ENCODE assay signal across 10 cellular contexts in genomic region chr18:79857082-79857661, GRCh38. TPM values are rescaled to one million over a fixed set of nuclear protein-coding genes. Genes with fewer than 3 reads are reported as not detected.
DNase-seq lines count a peak whose midpoint lies in the region; ATAC-seq and TF ChIP-seq lines count a peak whose summit lies in the region.
"Had no signal": no experiment of that assay in that cellular context is flagged by ENCODE, and none has a peak within 500 bp of the region (broad histone marks: within the 10 kb centered on the region; RNA-seq: fewer than 3 reads in every experiment).

No MANE protein-coding gene starts in this region.

- H3K27me3 ChIP-seq in heart left ventricle: peaks cover 0 to 41% (median 8%) of the 10 kb centered on the region in 9 donors
- H3K27me3 ChIP-seq in thyroid gland: no peaks in the 10 kb centered on the region

- H3K36me3 ChIP-seq in heart left ventricle: no peaks in the 10 kb centered on the region
- no peaks in the 10 kb centered on the region for H3K36me3 ChIP-seq in thyroid gland
- H3K36me3 ChIP-seq: prostate gland had no signal

- no peak overlapping the region for H3K4me3 Mint-ChIP-seq in activated T-helper 1 cell treated with anti-CD3 and anti-CD28 coated beads, Interleukin-12 subunit alpha, Interleukin-12 subunit beta, Interleukin-2, Interleukin-4 antibody, amounts not matched to agents 30 ng/mL and 10 ng/mL and 1 ng/mL, durations not matched to agents 14 hours and 24 hours and 36 hours
- H3K4me3 Mint-ChIP-seq in stimulated activated effector memory CD8-positive, alpha-beta T cell treated with anti-CD3 and anti-CD28 coated beads, Interleukin-12 subunit alpha, Interleukin-12 subunit beta, amount 100 ng/mL, for 72 hours: no peak overlapping the region

- WGBS in heart left ventricle, 4 donors: 43 to 58% (median 49%) methylated on average over 11 to 13 of the region's 13 CpGs
- WGBS in thyroid gland, 2 donors: 19 to 29% methylated on average over 12 to 13 of the region's 13 CpGs

- no peak for TF ChIP-seq POLR2A in heart left ventricle (IDR thresholded peaks at IDR 0.05)
- TF ChIP-seq POLR2A in thyroid gland (IDR thresholded peaks at IDR 0.05): no peak

- H3K4me3 ChIP-seq in heart left ventricle: no peak overlapping the region
- H3K4me3 ChIP-seq in thyroid gland (replicated peaks in 1 of 3): no peak overlapping the region
- H3K4me3 ChIP-seq: prostate gland had no signal

- intact Hi-C loops in activated T-helper 1 cell treated with anti-CD3 and anti-CD28 coated beads, Interleukin-12 subunit alpha, Interleukin-12 subunit beta, Interleukin-2, Interleukin-4 antibody, amounts not matched to agents 30 ng/mL and 10 ng/mL and 1 ng/mL, durations not matched to agents 14 hours and 24 hours and 36 hours (cut with micrococcal nuclease): no loop called here
- intact Hi-C loops in heart left ventricle (cut with DNase I) (no loop called here), thyroid gland (cut with DNase I) (no loop called here)

- peak overlapping the region; percentile 80 for H3K27ac Mint-ChIP-seq in activated T-helper 1 cell treated with anti-CD3 and anti-CD28 coated beads, Interleukin-12 subunit alpha, Interleukin-12 subunit beta, Interleukin-2, Interleukin-4 antibody, amounts not matched to agents 30 ng/mL and 10 ng/mL and 1 ng/mL, durations not matched to agents 14 hours and 24 hours and 36 hours
- H3K27ac Mint-ChIP-seq in stimulated activated effector memory CD8-positive, alpha-beta T cell treated with anti-CD3 and anti-CD28 coated beads, Interleukin-12 subunit alpha, Interleukin-12 subunit beta, amount 100 ng/mL, for 72 hours: no peak overlapping the region

- peak; percentile 24 for DNase-seq in activated CD8-positive, alpha-beta memory T cell treated with anti-CD3 and anti-CD28 coated beads for 24 hours
- no peak for DNase-seq in activated CD8-positive, alpha-beta memory T cell treated with anti-CD3 and anti-CD28 coated beads, Interleukin-2, amount 50 U/mL, for 4 hours
- DNase-seq in activated T-helper 1 cell treated with anti-CD3 and anti-CD28 coated beads, Interleukin-12 subunit alpha, Interleukin-12 subunit beta, Interleukin-2, Interleukin-4 antibody, amounts not matched to agents 30 ng/mL and 10 ng/mL and 1 ng/mL, durations not matched to agents 14 hours and 24 hours and 36 hours (ENCODE audit: low spot score): no peak
- DNase-seq in heart left ventricle (no peak), thyroid gland (peak; percentile 17 to 35)
- DNase-seq in stimulated activated effector memory CD8-positive, alpha-beta T cell treated with anti-CD3 and anti-CD28 coated beads, Interleukin-12 subunit alpha, Interleukin-12 subunit beta, amount 100 ng/mL, for 72 hours (ENCODE audit: low spot score in 2 of 2): no peak

- H3K9me3 Mint-ChIP-seq in activated T-helper 1 cell treated with anti-CD3 and anti-CD28 coated beads, Interleukin-12 subunit alpha, Interleukin-12 subunit beta, Interleukin-2, Interleukin-4 antibody, amounts not matched to agents 30 ng/mL and 10 ng/mL and 1 ng/mL, durations not matched to agents 14 hours and 24 hours and 36 hours: peaks cover 6% of the 10 kb centered on the region
- H3K9me3 Mint-ChIP-seq in stimulated activated effector memory CD8-positive, alpha-beta T cell treated with anti-CD3 and anti-CD28 coated beads, Interleukin-12 subunit alpha, Interleukin-12 subunit beta, amount 100 ng/mL, for 72 hours: peaks cover 7% of the 10 kb centered on the region

- H3K9me3 ChIP-seq in heart left ventricle: peaks cover 0 to 13% (median 7%) of the 10 kb centered on the region in 12 donors
- H3K9me3 ChIP-seq in thyroid gland: no peaks in the 10 kb centered on the region
- H3K9me3 ChIP-seq: prostate gland had no signal

- no peak overlapping the region for H3K27ac ChIP-seq in heart left ventricle
- H3K27ac ChIP-seq in thyroid gland: no peak overlapping the region
- H3K27ac ChIP-seq: prostate gland had no signal

- H3K36me3 Mint-ChIP-seq in activated T-helper 1 cell treated with anti-CD3 and anti-CD28 coated beads, Interleukin-12 subunit alpha, Interleukin-12 subunit beta, Interleukin-2, Interleukin-4 antibody, amounts not matched to agents 30 ng/mL and 10 ng/mL and 1 ng/mL, durations not matched to agents 14 hours and 24 hours and 36 hours (ENCODE audit: low read depth): no peaks in the 10 kb centered on the region
- H3K36me3 Mint-ChIP-seq in stimulated activated effector memory CD8-positive, alpha-beta T cell treated with anti-CD3 and anti-CD28 coated beads, Interleukin-12 subunit alpha, Interleukin-12 subunit beta, amount 100 ng/mL, for 72 hours: no peaks in the 10 kb centered on the region

- H3K4me1 ChIP-seq in heart left ventricle: peaks cover 0 to 9% (median 0%) of the 10 kb centered on the region in 12 donors
- no peaks in the 10 kb centered on the region for H3K4me1 ChIP-seq in thyroid gland

- ATAC-seq in heart left ventricle: peak in 3 of 4 donors; percentile 22 to 32 (median 28)
- no peak for ATAC-seq in HG03571 (IDR thresholded peaks at IDR 0.05; ENCODE audit: unreplicated experiment)
- no peak for ATAC-seq in stimulated activated effector memory CD8-positive, alpha-beta T cell treated with anti-CD3 and anti-CD28 coated beads, Interleukin-12 subunit alpha, Interleukin-12 subunit beta, amount 100 ng/mL, for 72 hours
- no peak for ATAC-seq in HG02623 (IDR thresholded peaks at IDR 0.05; ENCODE audit: unreplicated experiment)

- peaks cover 10% of the 10 kb centered on the region for H3K27me3 Mint-ChIP-seq in activated T-helper 1 cell treated with anti-CD3 and anti-CD28 coated beads, Interleukin-12 subunit alpha, Interleukin-12 subunit beta, Interleukin-2, Interleukin-4 antibody, amounts not matched to agents 30 ng/mL and 10 ng/mL and 1 ng/mL, durations not matched to agents 14 hours and 24 hours and 36 hours (ENCODE audit: insufficient read depth)

- H3K4me1 Mint-ChIP-seq in activated T-helper 1 cell treated with anti-CD3 and anti-CD28 coated beads, Interleukin-12 subunit alpha, Interleukin-12 subunit beta, Interleukin-2, Interleukin-4 antibody, amounts not matched to agents 30 ng/mL and 10 ng/mL and 1 ng/mL, durations not matched to agents 14 hours and 24 hours and 36 hours (ENCODE audit: low read depth): no peaks in the 10 kb centered on the region
- peaks cover 7% of the 10 kb centered on the region for H3K4me1 Mint-ChIP-seq in stimulated activated effector memory CD8-positive, alpha-beta T cell treated with anti-CD3 and anti-CD28 coated beads, Interleukin-12 subunit alpha, Interleukin-12 subunit beta, amount 100 ng/mL, for 72 hours

- TF ChIP-seq CTCF in heart left ventricle (IDR thresholded peaks at IDR 0.05) (no peak), thyroid gland (IDR thresholded peaks at IDR 0.05) (no peak)

RNA-seq across cellular contexts. Expression of gene KCNG2, which starts 59.4 kb away (rescaled TPM):
- not detected in 2 replicates for total RNA-seq in activated T-helper 1 cell treated with anti-CD3 and anti-CD28 coated beads, Interleukin-12 subunit alpha, Interleukin-12 subunit beta, Interleukin-2, Interleukin-4 antibody, amounts not matched to agents 30 ng/mL and 10 ng/mL and 1 ng/mL, durations not matched to agents 14 hours and 24 hours and 36 hours
- 1 to 10 TPM in 1 of 9 donors, under 1 TPM in 1, not detected in 7; 0.18 to 1.5 TPM for total RNA-seq in heart left ventricle
- under 1 TPM in 1 of 2 donors, not detected in 1; 0.07 TPM for polyA plus RNA-seq in heart left ventricle
- total RNA-seq in thyroid gland: under 1 TPM in 1 of 4 donors, not detected in 3; 0.22 TPM
- total RNA-seq: epithelial cell of proximal tubule had no signal

Comparison
In these comparisons a context has a peak if more than half of its experiments do, and no peak if none do; other contexts are left out.
1. DNase-seq: peak in activated CD8-positive, alpha-beta memory T cell treated with anti-CD3 and anti-CD28 coated beads for 24 hours (single experiment) and thyroid gland (2 of 2); none in activated CD8-positive, alpha-beta memory T cell treated with anti-CD3 and anti-CD28 coated beads, Interleukin-2, amount 50 U/mL, for 4 hours (single experiment), activated T-helper 1 cell treated with anti-CD3 and anti-CD28 coated beads, Interleukin-12 subunit alpha, Interleukin-12 subunit beta, Interleukin-2, Interleukin-4 antibody, amounts not matched to agents 30 ng/mL and 10 ng/mL and 1 ng/mL, durations not matched to agents 14 hours and 24 hours and 36 hours (single experiment), heart left ventricle (0 of 5) and stimulated activated effector memory CD8-positive, alpha-beta T cell treated with anti-CD3 and anti-CD28 coated beads, Interleukin-12 subunit alpha, Interleukin-12 subunit beta, amount 100 ng/mL, for 72 hours (0 of 2).
2. ATAC-seq: peak in heart left ventricle (3 of 4); none in HG03571 (single experiment), stimulated activated effector memory CD8-positive, alpha-beta T cell treated with anti-CD3 and anti-CD28 coated beads, Interleukin-12 subunit alpha, Interleukin-12 subunit beta, amount 100 ng/mL, for 72 hours (single experiment) and HG02623 (single experiment).